In the genomic region with DNA sequence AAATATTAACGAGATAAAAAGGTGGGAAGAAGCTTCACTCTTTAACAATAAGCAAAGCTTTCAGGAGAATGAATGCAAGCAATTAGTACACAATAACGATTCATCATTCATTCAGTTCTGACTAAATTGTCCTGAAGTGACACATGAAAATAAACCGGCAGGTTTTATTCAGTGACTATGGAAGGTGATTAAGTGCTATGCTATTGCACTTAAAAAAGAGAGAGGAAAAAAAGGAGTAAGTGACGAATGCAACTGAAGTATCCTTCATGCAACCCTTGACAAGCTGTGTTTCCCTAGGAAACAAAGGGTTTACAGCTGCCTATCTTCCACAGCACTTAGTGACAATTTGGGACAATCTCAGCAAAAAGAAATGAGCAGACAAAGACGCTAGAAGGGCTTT, we compare ENCODE assay signal across 1 cellular context.
TF ChIP-seq lines count a peak whose summit lies in the region.

No MANE protein-coding gene starts in this region.

TF ChIP-seq in HEK293, 187 proteins besides CTCF, POLR2A, EP300 and RAD21 (continued from another document):
- TF ChIP-seq, protein P1, sequence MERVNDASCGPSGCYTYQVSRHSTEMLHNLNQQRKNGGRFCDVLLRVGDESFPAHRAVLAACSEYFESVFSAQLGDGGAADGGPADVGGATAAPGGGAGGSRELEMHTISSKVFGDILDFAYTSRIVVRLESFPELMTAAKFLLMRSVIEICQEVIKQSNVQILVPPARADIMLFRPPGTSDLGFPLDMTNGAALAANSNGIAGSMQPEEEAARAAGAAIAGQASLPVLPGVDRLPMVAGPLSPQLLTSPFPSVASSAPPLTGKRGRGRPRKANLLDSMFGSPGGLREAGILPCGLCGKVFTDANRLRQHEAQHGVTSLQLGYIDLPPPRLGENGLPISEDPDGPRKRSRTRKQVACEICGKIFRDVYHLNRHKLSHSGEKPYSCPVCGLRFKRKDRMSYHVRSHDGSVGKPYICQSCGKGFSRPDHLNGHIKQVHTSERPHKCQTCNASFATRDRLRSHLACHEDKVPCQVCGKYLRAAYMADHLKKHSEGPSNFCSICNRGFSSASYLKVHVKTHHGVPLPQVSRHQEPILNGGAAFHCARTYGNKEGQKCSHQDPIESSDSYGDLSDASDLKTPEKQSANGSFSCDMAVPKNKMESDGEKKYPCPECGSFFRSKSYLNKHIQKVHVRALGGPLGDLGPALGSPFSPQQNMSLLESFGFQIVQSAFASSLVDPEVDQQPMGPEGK (tag by site-specific recombination; IDR thresholded peaks at IDR 0.05): no peak
- TF ChIP-seq ZNF777 (tag by site-specific recombination; IDR thresholded peaks at IDR 0.05; ENCODE audit: borderline replicate concordance) (no peak), ZBTB48 (tag by site-specific recombination; IDR thresholded peaks at IDR 0.05) (no peak), TRIM28 (IDR thresholded peaks at IDR 0.05; ENCODE audit: borderline replicate concordance, low read length) (no peak), ZIC2 (tag by site-specific recombination; IDR thresholded peaks at IDR 0.05) (no peak), REPIN1 (tag by site-specific recombination; IDR thresholded peaks at IDR 0.05; ENCODE audit: low read depth) (no peak), ZSCAN23 (tag by site-specific recombination; IDR thresholded peaks at IDR 0.05) (no peak), ZNF792 (tag by site-specific recombination; IDR thresholded peaks at IDR 0.05) (no peak), ZNF140 (tag by site-specific recombination; IDR thresholded peaks at IDR 0.05) (no peak), ZNF776 (tag by site-specific recombination; IDR thresholded peaks at IDR 0.05; ENCODE audit: borderline replicate concordance) (no peak), ZNF2 (tag by site-specific recombination; IDR thresholded peaks at IDR 0.05) (no peak)
- TF ChIP-seq, protein P2, sequence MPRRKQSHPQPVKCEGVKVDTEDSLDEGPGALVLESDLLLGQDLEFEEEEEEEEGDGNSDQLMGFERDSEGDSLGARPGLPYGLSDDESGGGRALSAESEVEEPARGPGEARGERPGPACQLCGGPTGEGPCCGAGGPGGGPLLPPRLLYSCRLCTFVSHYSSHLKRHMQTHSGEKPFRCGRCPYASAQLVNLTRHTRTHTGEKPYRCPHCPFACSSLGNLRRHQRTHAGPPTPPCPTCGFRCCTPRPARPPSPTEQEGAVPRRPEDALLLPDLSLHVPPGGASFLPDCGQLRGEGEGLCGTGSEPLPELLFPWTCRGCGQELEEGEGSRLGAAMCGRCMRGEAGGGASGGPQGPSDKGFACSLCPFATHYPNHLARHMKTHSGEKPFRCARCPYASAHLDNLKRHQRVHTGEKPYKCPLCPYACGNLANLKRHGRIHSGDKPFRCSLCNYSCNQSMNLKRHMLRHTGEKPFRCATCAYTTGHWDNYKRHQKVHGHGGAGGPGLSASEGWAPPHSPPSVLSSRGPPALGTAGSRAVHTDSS (tag by site-specific recombination; IDR thresholded peaks at IDR 0.05): no peak
TF ChIP-seq in HEK293: peak in this region for 0.
